ENCODE assay signal across 20 cellular contexts in the genomic region with DNA sequence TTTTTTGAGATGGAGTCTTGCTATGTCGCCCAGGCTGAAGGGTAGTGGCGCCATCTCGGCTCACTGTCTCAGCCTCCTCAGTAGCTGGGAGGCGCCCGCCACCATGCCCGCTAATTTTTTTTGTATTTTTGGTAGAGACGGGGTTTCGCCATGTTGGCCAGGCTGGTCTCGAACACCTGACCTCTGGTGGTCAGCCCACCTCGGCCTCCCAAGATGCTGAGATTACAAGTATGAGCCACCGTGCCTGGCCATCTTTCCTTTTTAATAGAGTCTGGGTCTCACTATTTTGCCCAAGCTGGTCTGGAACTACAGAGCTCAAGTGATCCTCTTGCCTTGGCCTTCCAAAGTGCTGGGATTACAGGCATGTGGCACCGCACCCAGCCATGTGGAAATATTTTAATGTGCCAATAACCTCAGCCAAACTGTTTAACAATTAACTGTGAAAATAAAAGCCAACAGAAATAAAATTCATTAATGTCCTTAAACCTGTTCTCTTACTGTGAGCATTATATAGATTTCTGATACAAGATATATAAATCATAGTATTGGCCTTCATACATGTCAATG. TPM values are rescaled to one million over a fixed set of nuclear protein-coding genes. Genes with fewer than 3 reads are reported as not detected.
DNase-seq lines count a peak whose midpoint lies in the region; ATAC-seq and TF ChIP-seq lines count a peak whose summit lies in the region.
"Had no signal": no experiment of that assay in that cellular context is flagged by ENCODE, and none has a peak within 500 bp of the region (broad histone marks: within the 10 kb centered on the region; RNA-seq: fewer than 3 reads in every experiment).

No MANE protein-coding gene starts in this region.

- peak; percentile 16 for DNase-seq in activated T-cell treated with anti-CD3 and anti-CD28 coated beads, Interleukin-2, amount 50 U/mL, for 24 hours
- no peak for DNase-seq in activated T-cell treated with anti-CD3 and anti-CD28 coated beads, Interleukin-2, amount 50 U/mL, for 48 hours
- DNase-seq in left lobe of liver (ENCODE audit: low spot score), result no peak
- DNase-seq in upper lobe of right lung, result peak; percentile 20
- DNase-seq in A673 (ENCODE audit: low spot score), result no peak
- no peak for DNase-seq in stimulated activated CD4-positive, alpha-beta T cell treated with anti-CD3 and anti-CD28 coated beads, Interleukin-2, amount 100 ng/mL, for 24 hours
- no peak for DNase-seq in NCI-H1092 treated with DMSO at 0.1 percent for 48 hours (lab: John Stamatoyannopoulos, UW)
- DNase-seq: GF-D8, MV-4-11, NCI-H1694, NCI-H2081, NCI-H2171, NCI-H345, NCI-H524, NCI-H774, Right ventricle myocardium superior, SW 1271 had no signal

- H3K9me3 ChIP-seq in SU-DHL-6 (ENCODE audit: insufficient read depth, low read length), result no peaks in the 10 kb centered on the region
- no peaks in the 10 kb centered on the region for H3K9me3 ChIP-seq in upper lobe of right lung
- no peaks in the 10 kb centered on the region for H3K9me3 ChIP-seq in A673 (ENCODE audit: low read depth, low read length, poor library complexity, severe bottlenecking)

- no TSS peak for BruUV-seq in A673 (replicated peaks; lab: Mats Ljungman, UMichigan)

- H3K36me3 ChIP-seq in SU-DHL-6 (ENCODE audit: low read length) (0 out of 2 replicates have a peak, but pooled peaks cover 3% of the 10 kb centered on the region), upper lobe of right lung (no peaks in the 10 kb centered on the region), A673 (ENCODE audit: insufficient read depth, low read length, poor library complexity, severe bottlenecking) (no peaks in the 10 kb centered on the region)

- H3K4me2 ChIP-seq in SU-DHL-6 (ENCODE audit: low read depth, low read length, poor library complexity, severe bottlenecking), result peak overlapping the region; percentile 56

- H3K4me1 ChIP-seq in upper lobe of right lung, result peaks cover 16% of the 10 kb centered on the region
- no peaks in the 10 kb centered on the region for H3K4me1 ChIP-seq in A673 (ENCODE audit: insufficient read depth, low read length, poor library complexity, severe bottlenecking)

- H3F3A ChIP-seq in SU-DHL-6 (ENCODE audit: insufficient read depth), result peaks cover 41% of the 10 kb centered on the region

- H3K9ac ChIP-seq in SU-DHL-6 (ENCODE audit: low read length), result no peak overlapping the region

- H3K27me3 ChIP-seq in SU-DHL-6 (ENCODE audit: low read length) (no peaks in the 10 kb centered on the region), upper lobe of right lung (no peaks in the 10 kb centered on the region), A673 (replicated peaks; ENCODE audit: insufficient read depth, low read depth, low read length, poor library complexity) (no peaks in the 10 kb centered on the region)

- H4K20me1 ChIP-seq in SU-DHL-6 (ENCODE audit: low read depth, low read length), result no peaks in the 10 kb centered on the region

- H3K4me3 ChIP-seq in SU-DHL-6 (ENCODE audit: insufficient read depth, low read length, poor library complexity, severe bottlenecking), result no peak overlapping the region
- no peak overlapping the region for H3K4me3 ChIP-seq in upper lobe of right lung
- H3K4me3 ChIP-seq in A673 (ENCODE audit: low read depth, low read length, poor library complexity, severe bottlenecking), result no peak overlapping the region

- H3K27ac ChIP-seq in SU-DHL-6 (ENCODE audit: low read depth, low read length), result peak overlapping the region; percentile 89
- no peak overlapping the region for H3K27ac ChIP-seq in upper lobe of right lung
- H3K27ac ChIP-seq in A673 (ENCODE audit: low read depth, low read length, poor library complexity, severe bottlenecking), result no peak overlapping the region
- H3K27ac ChIP-seq: 22Rv1 had no signal

- peaks cover 56% of the 10 kb centered on the region for H3K36me3 Mint-ChIP-seq in activated T-cell treated with anti-CD3 and anti-CD28 coated beads, Interleukin-2, amount 50 U/mL, for 24 hours (ENCODE audit: low read depth)

- no peaks in the 10 kb centered on the region for H3K9me3 Mint-ChIP-seq in activated T-cell treated with anti-CD3 and anti-CD28 coated beads, Interleukin-2, amount 50 U/mL, for 24 hours
- H3K9me3 Mint-ChIP-seq: CD14-positive monocyte had no signal

- peaks cover 53% of the 10 kb centered on the region for H3K4me1 Mint-ChIP-seq in activated T-cell treated with anti-CD3 and anti-CD28 coated beads, Interleukin-2, amount 50 U/mL, for 24 hours (ENCODE audit: low read depth)

- intact Hi-C loops in upper lobe of right lung (cut with DNase I) (no loop called here), A673 (cut with micrococcal nuclease; ENCODE audit: unreplicated experiment) (no loop called here)

- H3K27me3 Mint-ChIP-seq in activated T-cell treated with anti-CD3 and anti-CD28 coated beads, Interleukin-2, amount 50 U/mL, for 24 hours, result no peaks in the 10 kb centered on the region

- POLR2A ChIA-PET in A673 (lab: Charles Lee; ENCODE audit: low non-redundant PET), result no interaction called here

- no peak overlapping the region for H2AFZ ChIP-seq in SU-DHL-6 (ENCODE audit: low read depth, low read length, severe bottlenecking)

- ATAC-seq in left lobe of liver, result peak; percentile 82
- no peak for ATAC-seq in upper lobe of right lung

- TF ChIP-seq CTCF in SU-DHL-6 (IDR thresholded peaks at IDR 0.05; ENCODE audit: insufficient read depth, low read length, poor library complexity, severe bottlenecking) (no peak), upper lobe of right lung (IDR thresholded peaks at IDR 0.05) (no peak), A673 (conservative IDR thresholded peaks at IDR 0.05; ENCODE audit: low read depth, low read length) (no peak)

- CTCF ChIA-PET in A673 (lab: Charles Lee), result no interaction called here

- no peak overlapping the region for H3K4me3 Mint-ChIP-seq in activated T-cell treated with anti-CD3 and anti-CD28 coated beads, Interleukin-2, amount 50 U/mL, for 24 hours
- H3K4me3 Mint-ChIP-seq: CD14-positive monocyte had no signal

- H3K27ac Mint-ChIP-seq in activated T-cell treated with anti-CD3 and anti-CD28 coated beads, Interleukin-2, amount 50 U/mL, for 24 hours, result no peak overlapping the region

- no peaks in the 10 kb centered on the region for H3K9me2 ChIP-seq in SU-DHL-6 (replicated peaks; ENCODE audit: insufficient read depth, low read length)

- peaks cover 100% of the 10 kb centered on the region for H3K79me2 ChIP-seq in SU-DHL-6 (ENCODE audit: insufficient read depth, low read length)

RNA-seq across cellular contexts. Expression of a gene that starts 16.3 kb away (rescaled TPM):
- total RNA-seq in left lobe of liver (31.5 TPM), upper lobe of right lung (83.7 TPM), A673 (2021) (104 and 106 TPM in 2 replicates)

Comparison
In these comparisons a context has a peak if more than half of its experiments do, and no peak if none do; other contexts are left out.
1. DNase-seq: peak in activated T-cell treated with anti-CD3 and anti-CD28 coated beads, Interleukin-2, amount 50 U/mL, for 24 hours (single experiment) and upper lobe of right lung (single experiment); none in activated T-cell treated with anti-CD3 and anti-CD28 coated beads, Interleukin-2, amount 50 U/mL, for 48 hours (0 of 2), left lobe of liver (single experiment), A673 (single experiment), stimulated activated CD4-positive, alpha-beta T cell treated with anti-CD3 and anti-CD28 coated beads, Interleukin-2, amount 100 ng/mL, for 24 hours (0 of 2) and NCI-H1092 treated with DMSO at 0.1 percent for 48 hours (single experiment).